1 cellular context compared by ENCODE assay signal in the genomic region with DNA sequence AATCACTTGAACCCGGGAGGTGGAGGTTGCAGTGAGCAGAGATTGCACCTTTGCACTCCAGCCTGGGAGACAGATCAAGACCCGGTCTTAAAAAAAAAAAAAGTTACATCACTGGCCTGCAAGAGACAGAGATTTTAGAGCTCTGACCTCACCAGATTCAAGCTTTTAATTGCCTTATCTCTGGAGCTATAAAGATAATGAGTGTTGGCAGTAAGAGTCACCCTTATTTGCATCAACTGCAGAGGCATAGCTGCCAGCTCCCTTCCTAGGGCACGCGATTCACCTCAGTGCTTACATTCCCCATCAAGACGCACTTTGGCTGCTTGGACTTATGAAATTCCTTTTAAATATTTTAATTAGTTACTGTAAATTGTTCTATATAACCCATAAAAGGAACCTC.
A peak's percentile ranks its signal among the peaks of the same experiment; 100 is the strongest.
TF ChIP-seq lines count a peak whose summit lies in the region.

No MANE protein-coding gene starts in this region.

TF ChIP-seq in HEK293, 187 proteins besides CTCF, POLR2A, EP300 and RAD21 (continued from another document and continues in another):
- TF ChIP-seq, protein P1, sequence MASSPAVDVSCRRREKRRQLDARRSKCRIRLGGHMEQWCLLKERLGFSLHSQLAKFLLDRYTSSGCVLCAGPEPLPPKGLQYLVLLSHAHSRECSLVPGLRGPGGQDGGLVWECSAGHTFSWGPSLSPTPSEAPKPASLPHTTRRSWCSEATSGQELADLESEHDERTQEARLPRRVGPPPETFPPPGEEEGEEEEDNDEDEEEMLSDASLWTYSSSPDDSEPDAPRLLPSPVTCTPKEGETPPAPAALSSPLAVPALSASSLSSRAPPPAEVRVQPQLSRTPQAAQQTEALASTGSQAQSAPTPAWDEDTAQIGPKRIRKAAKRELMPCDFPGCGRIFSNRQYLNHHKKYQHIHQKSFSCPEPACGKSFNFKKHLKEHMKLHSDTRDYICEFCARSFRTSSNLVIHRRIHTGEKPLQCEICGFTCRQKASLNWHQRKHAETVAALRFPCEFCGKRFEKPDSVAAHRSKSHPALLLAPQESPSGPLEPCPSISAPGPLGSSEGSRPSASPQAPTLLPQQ (tag by site-specific recombination; IDR thresholded peaks at IDR 0.05) = 0 out of 2 replicates have a peak, but pooled peaks have one; percentile 43
- no peak for TF ChIP-seq SP2 (tag by site-specific recombination; IDR thresholded peaks at IDR 0.05)
- no peak for TF ChIP-seq ZNF354C (tag by site-specific recombination; IDR thresholded peaks at IDR 0.05; ENCODE audit: borderline replicate concordance, low read depth)
- TF ChIP-seq ZNF558 (tag by site-specific recombination; IDR thresholded peaks at IDR 0.05) = peak; percentile 62; the same call in 1 of the 2 replicates
- TF ChIP-seq, protein P2, sequence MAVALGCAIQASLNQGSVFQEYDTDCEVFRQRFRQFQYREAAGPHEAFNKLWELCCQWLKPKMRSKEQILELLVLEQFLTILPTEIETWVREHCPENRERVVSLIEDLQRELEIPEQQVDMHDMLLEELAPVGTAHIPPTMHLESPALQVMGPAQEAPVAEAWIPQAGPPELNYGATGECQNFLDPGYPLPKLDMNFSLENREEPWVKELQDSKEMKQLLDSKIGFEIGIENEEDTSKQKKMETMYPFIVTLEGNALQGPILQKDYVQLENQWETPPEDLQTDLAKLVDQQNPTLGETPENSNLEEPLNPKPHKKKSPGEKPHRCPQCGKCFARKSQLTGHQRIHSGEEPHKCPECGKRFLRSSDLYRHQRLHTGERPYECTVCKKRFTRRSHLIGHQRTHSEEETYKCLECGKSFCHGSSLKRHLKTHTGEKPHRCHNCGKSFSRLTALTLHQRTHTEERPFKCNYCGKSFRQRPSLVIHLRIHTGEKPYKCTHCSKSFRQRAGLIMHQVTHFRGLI (tag by site-specific recombination; IDR thresholded peaks at IDR 0.05) = no peak
- TF ChIP-seq ZBTB20 (tag by site-specific recombination; IDR thresholded peaks at IDR 0.05) = no peak
- no peak for TF ChIP-seq ZBTB26 (tag by site-specific recombination; optimal IDR thresholded peaks at IDR 0.05)
- peak; percentile 60; the same call in 1 of the 2 replicates for TF ChIP-seq PRDM4 (tag by site-specific recombination; IDR thresholded peaks at IDR 0.05)
- TF ChIP-seq ZNF24 (tag by site-specific recombination; IDR thresholded peaks at IDR 0.05) = peak; percentile 80; the same call in 1 of the 2 replicates
- TF ChIP-seq ZNF302 (tag by site-specific recombination; IDR thresholded peaks at IDR 0.05; ENCODE audit: low read depth) = no peak
- no peak for TF ChIP-seq ZNF623 (tag by site-specific recombination; IDR thresholded peaks at IDR 0.05)
- no peak for TF ChIP-seq ZNF544 (tag by site-specific recombination; IDR thresholded peaks at IDR 0.05)
- TF ChIP-seq ZNF585B (tag by site-specific recombination; IDR thresholded peaks at IDR 0.05) = no peak
- TF ChIP-seq ZBTB21 (tag by site-specific recombination; IDR thresholded peaks at IDR 0.05) = peak; percentile 88
- peak; percentile 36; the same call in 1 of the 2 replicates for TF ChIP-seq ZNF518A (tag by site-specific recombination; conservative IDR thresholded peaks at IDR 0.05; ENCODE audit: low read depth)
- TF ChIP-seq, protein P3, sequence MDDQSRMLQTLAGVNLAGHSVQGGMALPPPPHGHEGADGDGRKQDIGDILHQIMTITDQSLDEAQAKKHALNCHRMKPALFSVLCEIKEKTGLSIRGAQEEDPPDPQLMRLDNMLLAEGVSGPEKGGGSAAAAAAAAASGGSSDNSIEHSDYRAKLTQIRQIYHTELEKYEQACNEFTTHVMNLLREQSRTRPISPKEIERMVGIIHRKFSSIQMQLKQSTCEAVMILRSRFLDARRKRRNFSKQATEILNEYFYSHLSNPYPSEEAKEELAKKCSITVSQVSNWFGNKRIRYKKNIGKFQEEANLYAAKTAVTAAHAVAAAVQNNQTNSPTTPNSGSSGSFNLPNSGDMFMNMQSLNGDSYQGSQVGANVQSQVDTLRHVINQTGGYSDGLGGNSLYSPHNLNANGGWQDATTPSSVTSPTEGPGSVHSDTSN (CRISPR knock-in tag; IDR thresholded peaks at IDR 0.05) = no peak
- no peak for TF ChIP-seq ZNF571 (tag by site-specific recombination; IDR thresholded peaks at IDR 0.05)
- peak; percentile 79; the same call in 1 of the 2 replicates for TF ChIP-seq KLF8 (tag by site-specific recombination; IDR thresholded peaks at IDR 0.05)
- peak; percentile 91 for TF ChIP-seq SP7 (tag by site-specific recombination; IDR thresholded peaks at IDR 0.05)
- TF ChIP-seq ZNF510 (tag by site-specific recombination; IDR thresholded peaks at IDR 0.05; ENCODE audit: insufficient replicate concordance) = no peak
- TF ChIP-seq GLIS1 (tag by site-specific recombination; IDR thresholded peaks at IDR 0.05) = peak; percentile 62
- no peak for TF ChIP-seq ZNF514 (tag by site-specific recombination; IDR thresholded peaks at IDR 0.05)
- TF ChIP-seq, protein P4, sequence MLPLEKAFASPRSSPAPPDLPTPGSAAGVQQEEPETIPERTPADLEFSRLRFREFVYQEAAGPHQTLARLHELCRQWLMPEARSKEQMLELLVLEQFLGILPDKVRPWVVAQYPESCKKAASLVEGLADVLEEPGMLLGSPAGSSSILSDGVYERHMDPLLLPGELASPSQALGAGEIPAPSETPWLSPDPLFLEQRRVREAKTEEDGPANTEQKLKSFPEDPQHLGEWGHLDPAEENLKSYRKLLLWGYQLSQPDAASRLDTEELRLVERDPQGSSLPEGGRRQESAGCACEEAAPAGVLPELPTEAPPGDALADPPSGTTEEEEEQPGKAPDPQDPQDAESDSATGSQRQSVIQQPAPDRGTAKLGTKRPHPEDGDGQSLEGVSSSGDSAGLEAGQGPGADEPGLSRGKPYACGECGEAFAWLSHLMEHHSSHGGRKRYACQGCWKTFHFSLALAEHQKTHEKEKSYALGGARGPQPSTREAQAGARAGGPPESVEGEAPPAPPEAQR (tag by site-specific recombination; IDR thresholded peaks at IDR 0.05) = no peak
- peak; percentile 66 for TF ChIP-seq PRDM6 (tag by site-specific recombination; IDR thresholded peaks at IDR 0.05)
- TF ChIP-seq, protein P5, sequence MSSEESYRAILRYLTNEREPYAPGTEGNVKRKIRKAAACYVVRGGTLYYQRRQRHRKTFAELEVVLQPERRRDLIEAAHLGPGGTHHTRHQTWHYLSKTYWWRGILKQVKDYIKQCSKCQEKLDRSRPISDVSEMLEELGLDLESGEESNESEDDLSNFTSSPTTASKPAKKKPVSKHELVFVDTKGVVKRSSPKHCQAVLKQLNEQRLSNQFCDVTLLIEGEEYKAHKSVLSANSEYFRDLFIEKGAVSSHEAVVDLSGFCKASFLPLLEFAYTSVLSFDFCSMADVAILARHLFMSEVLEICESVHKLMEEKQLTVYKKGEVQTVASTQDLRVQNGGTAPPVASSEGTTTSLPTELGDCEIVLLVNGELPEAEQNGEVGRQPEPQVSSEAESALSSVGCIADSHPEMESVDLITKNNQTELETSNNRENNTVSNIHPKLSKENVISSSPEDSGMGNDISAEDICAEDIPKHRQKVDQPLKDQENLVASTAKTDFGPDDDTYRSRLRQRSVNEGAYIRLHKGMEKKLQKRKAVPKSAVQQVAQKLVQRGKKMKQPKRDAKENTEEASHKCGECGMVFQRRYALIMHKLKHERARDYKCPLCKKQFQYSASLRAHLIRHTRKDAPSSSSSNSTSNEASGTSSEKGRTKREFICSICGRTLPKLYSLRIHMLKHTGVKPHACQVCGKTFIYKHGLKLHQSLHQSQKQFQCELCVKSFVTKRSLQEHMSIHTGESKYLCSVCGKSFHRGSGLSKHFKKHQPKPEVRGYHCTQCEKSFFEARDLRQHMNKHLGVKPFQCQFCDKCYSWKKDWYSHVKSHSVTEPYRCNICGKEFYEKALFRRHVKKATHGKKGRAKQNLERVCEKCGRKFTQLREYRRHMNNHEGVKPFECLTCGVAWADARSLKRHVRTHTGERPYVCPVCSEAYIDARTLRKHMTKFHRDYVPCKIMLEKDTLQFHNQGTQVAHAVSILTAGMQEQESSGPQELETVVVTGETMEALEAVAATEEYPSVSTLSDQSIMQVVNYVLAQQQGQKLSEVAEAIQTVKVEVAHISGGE (tag by site-specific recombination; conservative IDR thresholded peaks at IDR 0.05; ENCODE audit: low read depth) = no peak
- no peak for TF ChIP-seq ZNF654 (tag by site-specific recombination; IDR thresholded peaks at IDR 0.05; ENCODE audit: low read depth)
- peak; percentile 77 for TF ChIP-seq ZNF366 (tag by site-specific recombination; conservative IDR thresholded peaks at IDR 0.05)
- TF ChIP-seq, protein P6, sequence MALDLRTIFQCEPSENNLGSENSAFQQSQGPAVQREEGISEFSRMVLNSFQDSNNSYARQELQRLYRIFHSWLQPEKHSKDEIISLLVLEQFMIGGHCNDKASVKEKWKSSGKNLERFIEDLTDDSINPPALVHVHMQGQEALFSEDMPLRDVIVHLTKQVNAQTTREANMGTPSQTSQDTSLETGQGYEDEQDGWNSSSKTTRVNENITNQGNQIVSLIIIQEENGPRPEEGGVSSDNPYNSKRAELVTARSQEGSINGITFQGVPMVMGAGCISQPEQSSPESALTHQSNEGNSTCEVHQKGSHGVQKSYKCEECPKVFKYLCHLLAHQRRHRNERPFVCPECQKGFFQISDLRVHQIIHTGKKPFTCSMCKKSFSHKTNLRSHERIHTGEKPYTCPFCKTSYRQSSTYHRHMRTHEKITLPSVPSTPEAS (tag by site-specific recombination; IDR thresholded peaks at IDR 0.05) = no peak
- TF ChIP-seq GLI4 (tag by site-specific recombination; IDR thresholded peaks at IDR 0.05) = no peak
- TF ChIP-seq ZNF785 (tag by site-specific recombination; IDR thresholded peaks at IDR 0.05) = no peak
- TF ChIP-seq ZSCAN23 (tag by site-specific recombination; IDR thresholded peaks at IDR 0.05) = 0 out of 2 replicates have a peak, but pooled peaks have one; percentile 75
